ENCODE assay signal across 12 cellular contexts in genomic region chr2:126662623-126663022, GRCh38. TPM values are rescaled to one million over a fixed set of nuclear protein-coding genes. Genes with fewer than 3 reads are reported as not detected.
DNase-seq lines count a peak whose midpoint lies in the region; TF ChIP-seq lines count a peak whose summit lies in the region.
"Had no signal": no experiment of that assay in that cellular context is flagged by ENCODE, and none has a peak within 500 bp of the region (broad histone marks: within the 10 kb centered on the region; RNA-seq: fewer than 3 reads in every experiment).

No MANE protein-coding gene starts in this region.

- H3K4me1 ChIP-seq in effector memory CD4-positive, alpha-beta T cell (ENCODE audit: control insufficient read depth, insufficient read depth, low read length, poor library complexity, severe bottlenecking): peaks cover 61% of the 10 kb centered on the region
- H3K4me1 ChIP-seq in spleen: peaks cover 74 to 100% (median 94%) of the 10 kb centered on the region in 6 donors
- H3K4me1 ChIP-seq: prostate gland had no signal

- no peaks in the 10 kb centered on the region for H3K27me3 Mint-ChIP-seq in activated CD4-positive, alpha-beta T cell treated with anti-CD3 and anti-CD28 coated beads, Interleukin-2, amount 10 ng/mL, durations not matched to agents 7 days and 5 days

- H3K27me3 ChIP-seq in effector memory CD4-positive, alpha-beta T cell (replicated peaks; ENCODE audit: control insufficient read depth, insufficient read depth, low read length, poor library complexity, severe bottlenecking): no peaks in the 10 kb centered on the region
- H3K27me3 ChIP-seq in spleen (replicated peaks in 1 of 7): no peaks in the 10 kb centered on the region
- H3K27me3 ChIP-seq: uterus had no signal

- WGBS in spleen, 5 donors: 30 to 41% (median 31%) methylated on average over 7 of the region's 7 CpGs

- peak overlapping the region; percentile 94 for H3K27ac Mint-ChIP-seq in activated CD4-positive, alpha-beta T cell treated with anti-CD3 and anti-CD28 coated beads, Interleukin-2, amount 10 ng/mL, durations not matched to agents 7 days and 5 days

- H3K4me3 Mint-ChIP-seq in activated CD4-positive, alpha-beta T cell treated with anti-CD3 and anti-CD28 coated beads, Interleukin-2, amount 10 ng/mL, durations not matched to agents 7 days and 5 days: peak overlapping the region; percentile 46

- TF ChIP-seq POLR2A in spleen (IDR thresholded peaks at IDR 0.05): no peak

- TF ChIP-seq CTCF in spleen (IDR thresholded peaks at IDR 0.05 in 8 of 11, conservative IDR thresholded peaks at IDR 0.05 in 3 of 11): no peak

- peak; percentile 39 for DNase-seq in activated CD4-positive, alpha-beta T cell treated with anti-CD3 and anti-CD28 coated beads, Interleukin-2, amount 10 ng/mL, durations not matched to agents 7 days and 5 days
- DNase-seq in activated CD4-positive, alpha-beta T cell treated with anti-CD3 and anti-CD28 coated beads, Interleukin-2, amount 50 U/mL, for 1 hour: no peak
- DNase-seq in NOMO-1 treated with dmso at 0.1 percent for 144 hours (lab: John Stamatoyannopoulos, UW; ENCODE audit: unreplicated experiment) (peak; percentile 67), spleen (no peak), DMS53 (lab: John Stamatoyannopoulos, UW) (no peak), DMS53 treated with DMSO at 0.1 percent for 48 hours (lab: John Stamatoyannopoulos, UW; ENCODE audit: unreplicated experiment) (no peak), D341Med (ENCODE audit: low spot score) (no peak)
- DNase-seq in effector memory CD4-positive, alpha-beta T cell: no peak
- DNase-seq: left cardiac atrium, NCI-H524, uterus had no signal

- POLR2A ChIA-PET in activated CD4-positive, alpha-beta T cell treated with anti-CD3 and anti-CD28 coated beads, Interleukin-2, amount 10 ng/mL, durations not matched to agents 7 days and 5 days (lab: Charles Lee): no interaction called here

- H3K9me3 ChIP-seq in effector memory CD4-positive, alpha-beta T cell (ENCODE audit: control insufficient read depth, low read length): no peaks in the 10 kb centered on the region
- H3K9me3 ChIP-seq in spleen: no peaks in the 10 kb centered on the region
- H3K9me3 ChIP-seq: prostate gland, uterus had no signal

- H3K27ac ChIP-seq in effector memory CD4-positive, alpha-beta T cell (ENCODE audit: insufficient read depth, low read length, poor library complexity, severe bottlenecking): peak overlapping the region; percentile 54
- H3K27ac ChIP-seq in spleen: peak overlapping the region; percentile 60 to 97 (median 94)
- H3K27ac ChIP-seq: prostate gland had no signal

- peaks cover 91% of the 10 kb centered on the region for H3K4me1 Mint-ChIP-seq in activated CD4-positive, alpha-beta T cell treated with anti-CD3 and anti-CD28 coated beads, Interleukin-2, amount 10 ng/mL, durations not matched to agents 7 days and 5 days

- CTCF ChIA-PET in activated CD4-positive, alpha-beta T cell treated with anti-CD3 and anti-CD28 coated beads, Interleukin-2, amount 10 ng/mL, durations not matched to agents 7 days and 5 days (lab: Charles Lee): interaction anchor here (1.3 kb wide), 1 partner anchor 25 kb away, joined by 5 read pairs; no protein-coding TSS in a partner anchor

- H3K9me3 Mint-ChIP-seq in activated CD4-positive, alpha-beta T cell treated with anti-CD3 and anti-CD28 coated beads, Interleukin-2, amount 10 ng/mL, durations not matched to agents 7 days and 5 days: no peaks in the 10 kb centered on the region

- intact Hi-C loops in spleen (cut with DNase I; ENCODE audit: low total_unique reads): no loop called here

- peaks cover 71% of the 10 kb centered on the region for H3K36me3 Mint-ChIP-seq in activated CD4-positive, alpha-beta T cell treated with anti-CD3 and anti-CD28 coated beads, Interleukin-2, amount 10 ng/mL, durations not matched to agents 7 days and 5 days (ENCODE audit: low read depth)

- peaks cover 3% of the 10 kb centered on the region for H3K36me3 ChIP-seq in effector memory CD4-positive, alpha-beta T cell (ENCODE audit: control insufficient read depth, insufficient read depth, low read length)
- peaks cover 0 to 24% (median 6%) of the 10 kb centered on the region in 6 donors for H3K36me3 ChIP-seq in spleen
- H3K36me3 ChIP-seq: prostate gland, uterus had no signal

- no peak overlapping the region for H3K4me3 ChIP-seq in effector memory CD4-positive, alpha-beta T cell (ENCODE audit: insufficient read depth, low read depth, low read length, poor library complexity, severe bottlenecking)
- H3K4me3 ChIP-seq in spleen: peak overlapping the region in 1 of 8 donors; percentile 28
- H3K4me3 ChIP-seq: prostate gland, uterus had no signal

RNA-seq across cellular contexts. Expression of gene GYPC, which starts 6.7 kb away (rescaled TPM):
- total RNA-seq in activated CD4-positive, alpha-beta T cell treated with anti-CD3 and anti-CD28 coated beads, Interleukin-2, amount 10 ng/mL, durations not matched to agents 7 days and 5 days: 100 to 1,000 TPM; 149 to 161 TPM
- 100 to 1,000 TPM in 5 of 7 donors, 10 to 100 TPM in 2; 86.6 to 193 (median 138) TPM for total RNA-seq in spleen
- 100 to 1,000 TPM; 187 to 202 (median 201) TPM for polyA plus RNA-seq in spleen

Comparison
In these comparisons a context has a peak if more than half of its experiments do, and no peak if none do; other contexts are left out.
1. DNase-seq: peak in activated CD4-positive, alpha-beta T cell treated with anti-CD3 and anti-CD28 coated beads, Interleukin-2, amount 10 ng/mL, durations not matched to agents 7 days and 5 days (single experiment) and NOMO-1 treated with dmso at 0.1 percent for 144 hours (single experiment); none in activated CD4-positive, alpha-beta T cell treated with anti-CD3 and anti-CD28 coated beads, Interleukin-2, amount 50 U/mL, for 1 hour (single experiment), effector memory CD4-positive, alpha-beta T cell (0 of 3), spleen (single experiment), DMS53 (single experiment), DMS53 treated with DMSO at 0.1 percent for 48 hours (single experiment) and D341Med (single experiment).